In the genomic region with DNA sequence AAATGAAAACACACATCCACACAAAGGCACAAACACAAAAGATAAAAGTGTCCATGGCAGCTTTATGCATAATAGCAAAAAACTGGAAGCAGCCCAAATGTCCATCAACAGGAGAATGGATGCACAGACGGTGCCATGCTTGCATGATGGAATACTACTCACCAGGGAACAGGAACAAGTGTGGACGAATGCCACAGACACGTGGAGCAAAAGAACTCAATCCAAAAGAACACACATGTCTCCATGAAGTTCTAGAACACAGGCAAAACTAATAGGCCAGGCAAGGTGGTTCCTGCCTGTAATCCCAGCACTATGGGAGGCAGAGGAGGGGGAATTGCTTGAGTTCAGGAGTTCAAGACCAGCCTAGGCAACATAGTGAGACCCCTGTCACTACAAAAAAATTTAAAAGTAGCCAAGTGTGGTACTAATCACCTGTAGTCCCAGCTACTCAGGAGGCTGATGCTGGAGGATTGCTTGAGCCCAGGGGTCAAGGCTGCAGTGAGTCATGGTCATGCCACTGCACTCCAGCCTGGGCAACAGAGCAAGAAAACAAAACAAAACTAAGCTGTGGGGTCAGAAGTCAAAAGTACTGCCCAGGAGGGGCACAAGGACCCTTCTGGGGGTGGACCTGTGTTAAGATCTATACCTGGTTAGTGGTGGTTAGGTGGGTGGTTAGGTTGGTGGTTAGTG, we compare ENCODE assay signal across 13 cellular contexts. TPM values are rescaled to one million over a fixed set of nuclear protein-coding genes. Genes with fewer than 3 reads are reported as not detected.
DNase-seq lines count a peak whose midpoint lies in the region; ATAC-seq, FAIRE-seq and TF ChIP-seq lines count a peak whose summit lies in the region.
"Had no signal": no experiment of that assay in that cellular context is flagged by ENCODE, and none has a peak within 500 bp of the region (broad histone marks: within the 10 kb centered on the region; RNA-seq: fewer than 3 reads in every experiment).

No MANE protein-coding gene starts in this region.

- no peaks in the 10 kb centered on the region for H3K4me1 Mint-ChIP-seq in MCF 10A (ENCODE audit: insufficient read depth, unreplicated experiment)

- no peaks in the 10 kb centered on the region for H3K27me3 Mint-ChIP-seq in MCF 10A (ENCODE audit: insufficient read depth, unreplicated experiment)

- H4K20me1 ChIP-seq in GM12878 (ENCODE audit: control insufficient read depth, insufficient read depth): no peaks in the 10 kb centered on the region

- DNase-seq in GM12892 (ENCODE audit: insufficient read length): no peak
- DNase-seq in LHCN-M2 (ENCODE audit: low read depth): peak; percentile 43
- no peak for DNase-seq in GM12878 (ENCODE audit: low read depth, low spot score)
- peak; percentile 11 to 22 for DNase-seq in lung microvascular endothelial cell (ENCODE audit: low read depth in 2 of 2)
- no peak for DNase-seq in MCF 10A (ENCODE audit: unreplicated experiment)
- DNase-seq in sciatic nerve (ENCODE audit: low spot score): no peak
- DNase-seq: hippocampal formation, spleen had no signal

- H3K4me1 ChIP-seq in GM12878 (ENCODE audit: control insufficient read depth, insufficient read depth, low read length): peaks cover 12% of the 10 kb centered on the region

- TF ChIP-seq RAD21 in GM12878 (IDR thresholded peaks at IDR 0.05; ENCODE audit: insufficient read depth, low read depth, low read length): no peak

- WGBS in GM12878 (ENCODE audit: insufficient coverage, insufficient replicate concordance, low lambda C conversion rate, missing lambda C conversion rate): 64% methylated on average over 3 of the region's 3 CpGs

- no peaks in the 10 kb centered on the region for H3K79me2 ChIP-seq in GM12878 (ENCODE audit: control insufficient read depth, insufficient read depth, low read length)

- no peak overlapping the region for H3K4me3 ChIP-seq in GM12878
- H3K4me3 ChIP-seq: spleen, tibial nerve had no signal

- no peak overlapping the region for H3K9ac ChIP-seq in GM12878 (ENCODE audit: control insufficient read depth, insufficient read depth, low read length)

- no peak for TF ChIP-seq POLR2A in GM12892 (IDR thresholded peaks at IDR 0.05; ENCODE audit: low read depth, low read length)
- no peak for TF ChIP-seq POLR2A in GM12878 (IDR thresholded peaks at IDR 0.05; ENCODE audit: low read depth, low read length)

- CTCF ChIA-PET in GM12878 (lab: Yijun Ruan, JAX): no interaction called here
- CTCF ChIA-PET in MCF 10A (lab: Yijun Ruan, JAX): interaction anchor here (0.6 to 1.6 kb wide), 2 partner anchors 13 to 86 kb away, joined by 3 to 7 read pairs; no protein-coding TSS in a partner anchor

- no peak overlapping the region for H3K4me2 ChIP-seq in GM12878 (ENCODE audit: control insufficient read depth, insufficient read depth)

- no peak overlapping the region for H3K27ac ChIP-seq in GM12878 (ENCODE audit: control insufficient read depth, insufficient read depth)

- BruUV-seq in GM12878 (replicated peaks; lab: Mats Ljungman, UMichigan) (no TSS peak), MCF 10A (replicated peaks; lab: Mats Ljungman, UMichigan) (no TSS peak)

- no peaks in the 10 kb centered on the region for H3K27me3 ChIP-seq in GM12878 (replicated peaks in 1 of 2; ENCODE audit: control insufficient read depth in 2 of 2, insufficient read depth in 2 of 2, low read length in 1 of 2)

- no peaks in the 10 kb centered on the region for H3K9me3 ChIP-seq in GM12878 (replicated peaks; ENCODE audit: control insufficient read depth, insufficient read depth, low read length)
- H3K9me3 ChIP-seq: spleen, tibial nerve had no signal

- POLR2A ChIA-PET in GM12878 (lab: Charles Lee): no interaction called here
- POLR2A ChIA-PET in MCF 10A (lab: Yijun Ruan, JAX): no interaction called here

- RAD21 ChIA-PET in GM12878 (lab: Charles Lee; ENCODE audit: unreplicated experiment): no interaction called here

- TF ChIP-seq EP300 in GM12878 (IDR thresholded peaks at IDR 0.05; ENCODE audit: borderline replicate concordance in 1 of 2, control insufficient read depth in 1 of 2, low read depth in 2 of 2, low read length in 2 of 2): no peak

- no peaks in the 10 kb centered on the region for H3K36me3 Mint-ChIP-seq in MCF 10A (ENCODE audit: insufficient read depth, unreplicated experiment)
- H3K36me3 Mint-ChIP-seq: brain had no signal

- H3K27ac Mint-ChIP-seq in MCF 10A (ENCODE audit: low read depth, unreplicated experiment): no peak overlapping the region

- in situ Hi-C loops in GM12878 (cut with MboI): no loop called here

- no peaks in the 10 kb centered on the region for H3K36me3 ChIP-seq in GM12878 (ENCODE audit: control insufficient read depth in 2 of 2, insufficient read depth in 2 of 2, low read length in 1 of 2)
- H3K36me3 ChIP-seq: spleen, tibial nerve had no signal

- intact Hi-C loops in GM12878 (cut with micrococcal nuclease; ENCODE audit: unreplicated experiment): loop anchor here (5.0 kb wide), 1 partner anchor 688 kb away; no protein-coding TSS in a partner anchor
- intact Hi-C loops in MCF 10A (cut with micrococcal nuclease): no loop called here
- intact Hi-C loops in sciatic nerve (cut with DNase I): no loop called here

- SMC1A ChIA-PET in GM12878 (lab: Charles Lee; ENCODE audit: uncharacterized antibody, unreplicated experiment): interaction anchor here (0.6 to 1.5 kb wide), 3 partner anchors 10 to 974 kb away, joined by 3 to 5 read pairs (median 5); no protein-coding TSS in a partner anchor

- H2AFZ ChIP-seq in GM12878 (ENCODE audit: control insufficient read depth, low read depth, low read length): no peak overlapping the region

- H3K9me3 Mint-ChIP-seq in MCF 10A (ENCODE audit: unreplicated experiment): no peaks in the 10 kb centered on the region

- FAIRE-seq in GM12892 (lab: Jason Lieb, UNC): peak; percentile 33
- no peak for FAIRE-seq in GM12878 (lab: Jason Lieb, UNC)
- FAIRE-seq: endometrium had no signal

- TF ChIP-seq CTCF in GM12878 (IDR thresholded peaks at IDR 0.05 in 2 of 3, conservative IDR thresholded peaks at IDR 0.05 in 1 of 3; ENCODE audit: control insufficient read depth in 2 of 3, extremely low read depth in 1 of 3, insufficient read depth in 1 of 3, low read depth in 3 of 3, low read length in 3 of 3): no peak
- TF ChIP-seq CTCF in MCF 10A (IDR thresholded peaks at IDR 0.05; ENCODE audit: unreplicated experiment): no peak

- no peak overlapping the region for H3K4me3 Mint-ChIP-seq in MCF 10A (ENCODE audit: unreplicated experiment)
- H3K4me3 Mint-ChIP-seq: brain had no signal

- ATAC-seq in GM12878 (peak; percentile 32), HG02798 (IDR thresholded peaks at IDR 0.05; ENCODE audit: poor library complexity, unreplicated experiment) (no peak), sciatic nerve (no peak), HG02588 (IDR thresholded peaks at IDR 0.05; ENCODE audit: unreplicated experiment) (no peak)

RNA-seq across cellular contexts. Expression of gene TMEM119, which starts 7.3 kb away (rescaled TPM):
- 0.23 TPM for polyA plus RNA-seq in GM12892 (2012; ENCODE audit: missing spikeins)
- total RNA-seq in LHCN-M2 (2014; rRNA removed) (0.80 and 1.9 TPM in 2 replicates), GM12878 (2014; rRNA removed) (0.05 and 0.11 TPM in 2 replicates), GM12878 (2014; rRNA removed; fragmentation: Illumina TruSeq; extraction: Trizol) (not detected in 2 replicates), GM12878 (2021) (0.44 TPM in 1 of 2 replicates, not detected in the other), lung microvascular endothelial cell (not detected in 2 replicates), MCF 10A (2022) (not detected in 2 replicates), sciatic nerve (31.1 TPM)
- polyA plus RNA-seq in LHCN-M2 (2012): 15.5 TPM
- 0.27 TPM in 1 of 2 replicates, not detected in the other for total RNA-seq in GM12878 (2013; cell fraction: nucleolus; rRNA removed)
- 0.22 TPM for polyA plus RNA-seq in GM12878 (2011; ENCODE audit: low read depth)
- polyA plus RNA-seq in GM12878 (2011; rRNA removed) (0.23 and 0.29 TPM in 2 replicates), GM12878 (2014; fragmentation: Illumina TruSeq; extraction: Trizol) (not detected in 2 replicates), GM12878 (2014; fragmentation: Nextera tagmentation; extraction: Ambion mirVana) (not detected), GM12878 (2014; rRNA removed) (0.08 TPM in 1 of 2 replicates, not detected in the other), GM12878 (2016; fragmentation: Nextera tagmentation; extraction: Ambion mirVana) (under 1 TPM; 0.15 to 0.19 TPM)
- 0.19 and 0.35 TPM in 2 replicates for polyA plus RNA-seq in GM12878 (2011; cell fraction: cytosol; rRNA removed)
- 0.59 and 0.67 TPM in 2 replicates for polyA plus RNA-seq in GM12878 (2011; cell fraction: nucleus; rRNA removed)
- polyA plus RNA-seq in GM12878 (2012): 0.12 and 0.53 TPM in 2 replicates
- polyA minus RNA-seq in GM12878 (2011; rRNA and poly(A)+ RNA removed): 0.41 and 0.51 TPM in 2 replicates
- polyA minus RNA-seq in GM12878 (2011; cell fraction: cytosol; rRNA and poly(A)+ RNA removed): not detected in 2 replicates
- polyA minus RNA-seq in GM12878 (2011; cell fraction: nucleus; rRNA and poly(A)+ RNA removed): 0.12 and 0.48 TPM in 2 replicates

RNA-seq across cellular contexts. Expression of gene SELPLG, which starts 28.5 kb away (rescaled TPM):
- polyA plus RNA-seq in GM12892 (2012; ENCODE audit: missing spikeins): 18.3 TPM
- 1.5 and 2.1 TPM in 2 replicates for total RNA-seq in LHCN-M2 (2014; rRNA removed)
- polyA plus RNA-seq in LHCN-M2 (2012): 8.2 TPM
- 102 and 112 TPM in 2 replicates for total RNA-seq in GM12878 (2013; cell fraction: nucleolus; rRNA removed)
- 31.4 and 31.5 TPM in 2 replicates for total RNA-seq in GM12878 (2014; rRNA removed)
- total RNA-seq in GM12878 (2014; rRNA removed; fragmentation: Illumina TruSeq; extraction: Trizol): 15.2 and 17.0 TPM in 2 replicates
- 20.7 and 21.0 TPM in 2 replicates for total RNA-seq in GM12878 (2021)
- 24.8 TPM for polyA plus RNA-seq in GM12878 (2011; ENCODE audit: low read depth)
- polyA plus RNA-seq in GM12878 (2011; rRNA removed): 10.6 and 24.1 TPM in 2 replicates
- polyA plus RNA-seq in GM12878 (2011; cell fraction: cytosol; rRNA removed): 39.6 and 46.7 TPM in 2 replicates
- 17.9 and 23.7 TPM in 2 replicates for polyA plus RNA-seq in GM12878 (2011; cell fraction: nucleus; rRNA removed)
- polyA plus RNA-seq in GM12878 (2012): 44.5 and 45.4 TPM in 2 replicates
- 8.7 and 25.8 TPM in 2 replicates for polyA plus RNA-seq in GM12878 (2014; fragmentation: Illumina TruSeq; extraction: Trizol)
- polyA plus RNA-seq in GM12878 (2014; fragmentation: Nextera tagmentation; extraction: Ambion mirVana): 1 to 10 TPM; 3.2 to 5.3 TPM
- 32.3 and 33.3 TPM in 2 replicates for polyA plus RNA-seq in GM12878 (2014; rRNA removed)
- polyA plus RNA-seq in GM12878 (2016; fragmentation: Nextera tagmentation; extraction: Ambion mirVana): 10 to 100 TPM; 23.6 to 29.5 TPM
- polyA minus RNA-seq in GM12878 (2011; rRNA and poly(A)+ RNA removed): 19.2 and 29.2 TPM in 2 replicates
- polyA minus RNA-seq in GM12878 (2011; cell fraction: cytosol; rRNA and poly(A)+ RNA removed): 4.7 and 6.8 TPM in 2 replicates
- polyA minus RNA-seq in GM12878 (2011; cell fraction: nucleus; rRNA and poly(A)+ RNA removed): 4.2 and 6.7 TPM in 2 replicates
- total RNA-seq in lung microvascular endothelial cell: 0.20 and 0.22 TPM in 2 replicates
- total RNA-seq in MCF 10A (2022): 0.86 and 1.2 TPM in 2 replicates
- 12.3 TPM for total RNA-seq in sciatic nerve

RNA-seq across cellular contexts. Expression of gene ISCU, which starts 42.7 kb away (rescaled TPM):
- polyA plus RNA-seq in GM12892 (2012; ENCODE audit: missing spikeins): 136 TPM
- 122 and 132 TPM in 2 replicates for total RNA-seq in LHCN-M2 (2014; rRNA removed)
- 104 TPM for polyA plus RNA-seq in LHCN-M2 (2012)
- 104 and 106 TPM in 2 replicates for total RNA-seq in GM12878 (2013; cell fraction: nucleolus; rRNA removed)
- total RNA-seq in GM12878 (2014; rRNA removed): 177 and 189 TPM in 2 replicates
- total RNA-seq in GM12878 (2014; rRNA removed; fragmentation: Illumina TruSeq; extraction: Trizol): 109 and 113 TPM in 2 replicates
- 102 and 108 TPM in 2 replicates for total RNA-seq in GM12878 (2021)
- polyA plus RNA-seq in GM12878 (2011; ENCODE audit: low read depth): 160 TPM
- polyA plus RNA-seq in GM12878 (2011; rRNA removed): 247 and 284 TPM in 2 replicates
- 166 and 191 TPM in 2 replicates for polyA plus RNA-seq in GM12878 (2011; cell fraction: cytosol; rRNA removed)
- polyA plus RNA-seq in GM12878 (2011; cell fraction: nucleus; rRNA removed): 213 and 333 TPM in 2 replicates
- 148 and 150 TPM in 2 replicates for polyA plus RNA-seq in GM12878 (2012)
- polyA plus RNA-seq in GM12878 (2014; fragmentation: Illumina TruSeq; extraction: Trizol): 122 and 127 TPM in 2 replicates
- 10 to 100 TPM; 32.8 to 66.1 TPM for polyA plus RNA-seq in GM12878 (2014; fragmentation: Nextera tagmentation; extraction: Ambion mirVana)
- 132 and 135 TPM in 2 replicates for polyA plus RNA-seq in GM12878 (2014; rRNA removed)
- 100 to 1,000 TPM; 248 to 260 TPM for polyA plus RNA-seq in GM12878 (2016; fragmentation: Nextera tagmentation; extraction: Ambion mirVana)
- 128 and 131 TPM in 2 replicates for polyA minus RNA-seq in GM12878 (2011; rRNA and poly(A)+ RNA removed)
- polyA minus RNA-seq in GM12878 (2011; cell fraction: cytosol; rRNA and poly(A)+ RNA removed): 38.4 and 44.5 TPM in 2 replicates
- 87.0 and 88.1 TPM in 2 replicates for polyA minus RNA-seq in GM12878 (2011; cell fraction: nucleus; rRNA and poly(A)+ RNA removed)
- 66.3 and 77.0 TPM in 2 replicates for total RNA-seq in lung microvascular endothelial cell
- total RNA-seq in MCF 10A (2022): 115 and 125 TPM in 2 replicates
- total RNA-seq in sciatic nerve: 132 TPM

RNA-seq across cellular contexts. Expression of gene SART3, which starts 44.2 kb away (rescaled TPM):
- polyA plus RNA-seq in GM12892 (2012; ENCODE audit: missing spikeins): 36.3 TPM
- total RNA-seq in LHCN-M2 (2014; rRNA removed): 52.6 and 57.4 TPM in 2 replicates
- polyA plus RNA-seq in LHCN-M2 (2012): 24.5 TPM
- total RNA-seq in GM12878 (2013; cell fraction: nucleolus; rRNA removed): 313 and 332 TPM in 2 replicates
- total RNA-seq in GM12878 (2014; rRNA removed): 157 and 179 TPM in 2 replicates
- 80.8 and 82.6 TPM in 2 replicates for total RNA-seq in GM12878 (2014; rRNA removed; fragmentation: Illumina TruSeq; extraction: Trizol)
- total RNA-seq in GM12878 (2021): 70.2 and 70.8 TPM in 2 replicates
- 47.8 TPM for polyA plus RNA-seq in GM12878 (2011; ENCODE audit: low read depth)
- polyA plus RNA-seq in GM12878 (2011; rRNA removed): 49.7 and 53.7 TPM in 2 replicates
- 34.6 and 39.2 TPM in 2 replicates for polyA plus RNA-seq in GM12878 (2011; cell fraction: cytosol; rRNA removed)
- polyA plus RNA-seq in GM12878 (2011; cell fraction: nucleus; rRNA removed): 112 and 140 TPM in 2 replicates
- 51.0 and 51.2 TPM in 2 replicates for polyA plus RNA-seq in GM12878 (2012)
- polyA plus RNA-seq in GM12878 (2014; fragmentation: Illumina TruSeq; extraction: Trizol): 49.3 and 52.8 TPM in 2 replicates
- polyA plus RNA-seq in GM12878 (2014; fragmentation: Nextera tagmentation; extraction: Ambion mirVana): 10 to 100 TPM in 1 of 2 experiments, 1 to 10 TPM in 1; 8.8 to 16.1 TPM
- 59.5 and 83.2 TPM in 2 replicates for polyA plus RNA-seq in GM12878 (2014; rRNA removed)
- polyA plus RNA-seq in GM12878 (2016; fragmentation: Nextera tagmentation; extraction: Ambion mirVana): 10 to 100 TPM; 51.1 to 56.2 TPM
- 82.6 and 88.4 TPM in 2 replicates for polyA minus RNA-seq in GM12878 (2011; rRNA and poly(A)+ RNA removed)
- 23.0 and 24.8 TPM in 2 replicates for polyA minus RNA-seq in GM12878 (2011; cell fraction: cytosol; rRNA and poly(A)+ RNA removed)
- polyA minus RNA-seq in GM12878 (2011; cell fraction: nucleus; rRNA and poly(A)+ RNA removed): 166 and 282 TPM in 2 replicates
- 41.0 and 84.1 TPM in 2 replicates for total RNA-seq in lung microvascular endothelial cell
- 73.4 and 85.4 TPM in 2 replicates for total RNA-seq in MCF 10A (2022)
- 56.4 TPM for total RNA-seq in sciatic nerve

Comparison
In these comparisons a context has a peak if more than half of its experiments do, and no peak if none do; other contexts are left out.
1. DNase-seq: peak in LHCN-M2 (single experiment) and lung microvascular endothelial cell (2 of 2); none in GM12892 (single experiment), GM12878 (single experiment), MCF 10A (single experiment) and sciatic nerve (single experiment).
2. RNA of gene TMEM119, which starts 7.3 kb away (total RNA-seq): 31.1 TPM in sciatic nerve (single experiment); 0.80 to 1.9 TPM in LHCN-M2, 0.05 to 0.44 TPM in GM12878, not detected in MCF 10A and not detected in lung microvascular endothelial cell; every median in the first group is over 10 times any median in the second.